17 cellular contexts compared by ENCODE assay signal in genomic region chr6:135830971-135831370, GRCh38. TPM values are rescaled to one million over a fixed set of nuclear protein-coding genes. Genes with fewer than 3 reads are reported as not detected.
"Had no signal": no experiment of that assay in that cellular context is flagged by ENCODE, and none has a peak within 500 bp of the region (broad histone marks: within the 10 kb centered on the region; RNA-seq: fewer than 3 reads in every experiment).

No MANE protein-coding gene starts in this region.

- H3K4me3 ChIP-seq: dorsolateral prefrontal cortex, lower lobe of right lung, ovary, transverse colon had no signal

- H3K36me3 Mint-ChIP-seq: activated naive CD8-positive, alpha-beta T cell; stimulated activated memory B cell treated with anti-CD40 and anti-IgM and Interleukin-4, amounts not matched to agents 10 μg/mL and 1 μg/mL and 100 μg/mL, for 72 hours; WTC11 had no signal

- H3K4me1 Mint-ChIP-seq: stimulated activated memory B cell treated with anti-CD40 and anti-IgM and Interleukin-4, amounts not matched to agents 10 μg/mL and 1 μg/mL and 100 μg/mL, for 72 hours; T-helper 17 cell had no signal

- H3K9me3 Mint-ChIP-seq: endodermal cell; neural crest cell; stimulated activated memory B cell treated with anti-CD40 and anti-IgM and Interleukin-4, amounts not matched to agents 10 μg/mL and 1 μg/mL and 100 μg/mL, for 72 hours had no signal

- H3K27me3 ChIP-seq: dorsolateral prefrontal cortex, foreskin keratinocyte, ovary, transverse colon had no signal

- H3K27me3 Mint-ChIP-seq: activated naive CD8-positive, alpha-beta T cell; stimulated activated memory B cell treated with anti-CD40 and anti-IgM and Interleukin-4, amounts not matched to agents 10 μg/mL and 1 μg/mL and 100 μg/mL, for 72 hours had no signal

- H3K27ac ChIP-seq: foreskin keratinocyte, lower lobe of right lung, ovary, transverse colon had no signal

- H3K4me3 Mint-ChIP-seq: activated CD8-positive, alpha-beta T cell treated with anti-CD3 and anti-CD28 coated beads, Interleukin-2, amount 10 ng/mL, durations not matched to agents 7 days and 5 days; activated naive CD8-positive, alpha-beta T cell; endodermal cell; neural crest cell; stimulated activated memory B cell treated with anti-CD40 and anti-IgM and Interleukin-4, amounts not matched to agents 10 μg/mL and 1 μg/mL and 100 μg/mL, for 72 hours; T-helper 17 cell; WTC11 had no signal

- H3K27ac Mint-ChIP-seq: activated CD8-positive, alpha-beta T cell treated with anti-CD3 and anti-CD28 coated beads, Interleukin-2, amount 10 ng/mL, durations not matched to agents 7 days and 5 days; activated naive CD8-positive, alpha-beta T cell; endodermal cell; stimulated activated memory B cell treated with anti-CD40 and anti-IgM and Interleukin-4, amounts not matched to agents 10 μg/mL and 1 μg/mL and 100 μg/mL, for 72 hours; T-helper 17 cell; WTC11 had no signal

- H3K4me1 ChIP-seq: foreskin keratinocyte, lower lobe of right lung, transverse colon had no signal

- H3K36me3 ChIP-seq: lower lobe of right lung, ovary, transverse colon had no signal

- DNase-seq: activated CD4-positive, alpha-beta T cell treated with anti-CD3 and anti-CD28 coated beads for 48 hours; activated CD8-positive, alpha-beta memory T cell treated with anti-CD3 and anti-CD28 coated beads, Interleukin-2, amount 50 U/mL, for 4 hours; activated CD8-positive, alpha-beta T cell treated with anti-CD3 and anti-CD28 coated beads, Interleukin-2, amount 10 ng/mL, durations not matched to agents 7 days and 5 days; activated gamma-delta T cell treated with Interleukin-2 at 50 U/mL for 16 hours; endodermal cell; foreskin keratinocyte; lower lobe of right lung; midbrain; ovary; T-helper 17 cell; transverse colon had no signal

- H3K9me3 ChIP-seq: lower lobe of right lung, ovary, transverse colon had no signal

- ATAC-seq: activated CD8-positive, alpha-beta T cell treated with anti-CD3 and anti-CD28 coated beads, Interleukin-2, amount 10 ng/mL, durations not matched to agents 7 days and 5 days; foreskin keratinocyte; lower lobe of right lung; sciatic nerve; stimulated activated memory B cell treated with anti-CD40 and anti-IgM and Interleukin-4, amounts not matched to agents 10 μg/mL and 1 μg/mL and 100 μg/mL, for 72 hours; T-helper 17 cell; WTC11 had no signal

RNA-seq across cellular contexts. Expression of gene PDE7B, which starts 20.5 kb away (rescaled TPM):
- total RNA-seq: foreskin keratinocyte, WTC11 had no signal
- polyA plus RNA-seq: foreskin keratinocyte had no signal
